In the genomic region with DNA sequence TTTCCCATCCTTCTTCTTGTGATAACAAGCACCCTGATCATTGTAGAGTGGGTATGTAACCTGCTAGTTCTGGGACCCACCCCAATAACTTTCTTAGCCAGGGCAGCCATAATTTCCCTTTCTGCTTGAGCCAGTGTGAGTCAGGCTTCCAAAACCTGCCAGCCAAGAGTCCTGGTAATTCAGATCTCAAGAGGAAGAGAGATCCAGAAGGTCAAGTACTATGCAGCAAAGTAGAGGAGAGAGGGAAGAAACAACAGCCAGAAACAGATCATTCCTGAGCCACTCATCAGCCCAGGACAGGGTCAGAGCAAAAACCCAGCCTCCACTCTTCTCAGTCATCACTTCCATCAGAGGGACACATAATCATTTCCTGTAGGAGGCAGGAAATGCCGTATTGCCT, we compare ENCODE assay signal across 16 cellular contexts.
"Had no signal": no experiment of that assay in that cellular context is flagged by ENCODE, and none has a peak within 500 bp of the region (broad histone marks: within the 10 kb centered on the region; RNA-seq: fewer than 3 reads in every experiment).

No MANE protein-coding gene starts in this region.

- DNase-seq: activated CD4-positive, alpha-beta memory T cell treated with anti-CD3 and anti-CD28 coated beads for 36 hours; activated CD4-positive, alpha-beta T cell treated with anti-CD3 and anti-CD28 coated beads for 4 hours; activated naive CD4-positive, alpha-beta T cell; activated naive CD8-positive, alpha-beta T cell treated with anti-CD3 and anti-CD28 coated beads, Interleukin-2, amount 10 ng/mL, durations not matched to agents 7 days and 5 days; activated T-cell treated with anti-CD3 and anti-CD28 coated beads for 4 hours; amygdala; dorsolateral prefrontal cortex; endodermal cell; erythroblast; heart left ventricle; left ventricle myocardium superior; testis had no signal

- H3K36me3 ChIP-seq: gastrocnemius medialis, heart left ventricle, right atrium auricular region had no signal

- H3K27me3 ChIP-seq: body of pancreas, gastrocnemius medialis, right atrium auricular region, testis had no signal

- H3K27ac ChIP-seq: body of pancreas, dorsolateral prefrontal cortex, heart left ventricle, testis had no signal

- H3K4me3 ChIP-seq: body of pancreas, dorsolateral prefrontal cortex, gastrocnemius medialis, heart left ventricle, right atrium auricular region, testis had no signal

- H3K9me3 ChIP-seq: body of pancreas, gastrocnemius medialis, testis had no signal

- H3K4me1 ChIP-seq: right atrium auricular region, testis had no signal

- ATAC-seq: body of pancreas, heart left ventricle, left ventricle myocardium superior, WTC11 had no signal
